In the genomic region with DNA sequence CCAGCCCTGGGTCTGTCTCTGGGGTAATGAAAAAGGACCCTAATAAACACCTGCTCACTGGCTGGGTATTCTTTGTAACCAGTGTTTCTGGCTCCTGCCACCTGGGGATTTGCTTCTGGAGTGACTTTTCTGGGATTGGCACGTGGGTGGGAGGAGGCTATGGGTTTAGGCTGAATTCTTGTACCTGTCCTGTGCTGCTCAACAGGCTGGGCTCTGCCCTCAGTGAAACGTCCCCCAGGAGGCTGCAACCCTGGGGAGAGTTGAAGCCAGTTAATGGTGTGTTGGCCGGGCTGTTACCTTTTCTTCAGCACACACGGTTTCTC, we compare ENCODE assay signal across 16 cellular contexts.
DNase-seq lines count a peak whose midpoint lies in the region; ATAC-seq and TF ChIP-seq lines count a peak whose summit lies in the region.
"Had no signal": no experiment of that assay in that cellular context is flagged by ENCODE, and none has a peak within 500 bp of the region (broad histone marks: within the 10 kb centered on the region; RNA-seq: fewer than 3 reads in every experiment).

No MANE protein-coding gene starts in this region.

- no peak for TF ChIP-seq CTCF in DOHH2 (IDR thresholded peaks at IDR 0.05; ENCODE audit: low read depth, low read length, poor library complexity, severe bottlenecking)
- TF ChIP-seq CTCF in SU-DHL-6 (IDR thresholded peaks at IDR 0.05; ENCODE audit: insufficient read depth, low read length, poor library complexity, severe bottlenecking): no peak

- peak overlapping the region; percentile 84 for H3K27ac Mint-ChIP-seq in stimulated activated memory B cell treated with anti-CD40 and anti-IgM and Interleukin-4, amounts not matched to agents 10 μg/mL and 1 μg/mL and 100 μg/mL, for 72 hours
- H3K27ac Mint-ChIP-seq: CD14-positive monocyte had no signal

- H3K4me2 ChIP-seq in DOHH2 (ENCODE audit: low read length): peak overlapping the region; percentile 54
- peak overlapping the region; percentile 26 for H3K4me2 ChIP-seq in SU-DHL-6 (ENCODE audit: low read depth, low read length, poor library complexity, severe bottlenecking)

- peaks cover 6% of the 10 kb centered on the region for H3K9me3 Mint-ChIP-seq in stimulated activated memory B cell treated with anti-CD40 and anti-IgM and Interleukin-4, amounts not matched to agents 10 μg/mL and 1 μg/mL and 100 μg/mL, for 72 hours

- no peak for ATAC-seq in activated CD4-positive, CD25-positive, alpha-beta regulatory T cell treated with anti-CD3 and anti-CD28 coated beads, Interleukin-2, amount 50 U/mL, for 24 hours
- peak; percentile 26 for ATAC-seq in stimulated activated memory B cell treated with anti-CD40 and anti-IgM and Interleukin-4, amounts not matched to agents 10 μg/mL and 1 μg/mL and 100 μg/mL, for 72 hours
- ATAC-seq in GM18867 (IDR thresholded peaks at IDR 0.05; ENCODE audit: unreplicated experiment): no peak
- ATAC-seq: Right ventricle myocardium inferior, SK-N-SH treated with all-trans-retinoic acid at 6 μM for 48 hours had no signal

- H3K36me3 ChIP-seq in DOHH2 (ENCODE audit: control insufficient read depth, low read length): no peaks in the 10 kb centered on the region
- no peaks in the 10 kb centered on the region for H3K36me3 ChIP-seq in SU-DHL-6 (ENCODE audit: low read length)
- H3K36me3 ChIP-seq: Peyer's patch had no signal

- H3K4me3 ChIP-seq in DOHH2 (ENCODE audit: low read length) (peak overlapping the region; percentile 25), SU-DHL-6 (ENCODE audit: insufficient read depth, low read length, poor library complexity, severe bottlenecking) (no peak overlapping the region)
- H3K4me3 ChIP-seq: Peyer's patch had no signal

- H3K27ac ChIP-seq in DOHH2 (ENCODE audit: low read depth, low read length): peak overlapping the region; percentile 53
- H3K27ac ChIP-seq in SU-DHL-6 (ENCODE audit: low read depth, low read length): peak overlapping the region; percentile 53

- H3K79me2 ChIP-seq in DOHH2 (ENCODE audit: control insufficient read depth, low read length) (no peaks in the 10 kb centered on the region), SU-DHL-6 (ENCODE audit: insufficient read depth, low read length) (no peaks in the 10 kb centered on the region)

- peak overlapping the region; percentile 38 for H2AFZ ChIP-seq in SU-DHL-6 (ENCODE audit: low read depth, low read length, severe bottlenecking)

- H3F3A ChIP-seq in DOHH2 (ENCODE audit: control insufficient read depth, insufficient read depth) (peaks cover 5% of the 10 kb centered on the region; the same call in 1 of the 2 replicates), SU-DHL-6 (ENCODE audit: insufficient read depth) (no peaks in the 10 kb centered on the region)

- H4K20me1 ChIP-seq in DOHH2 (ENCODE audit: control insufficient read depth, insufficient read depth, low read depth, low read length): 0 out of 2 replicates have a peak, but pooled peaks cover 4% of the 10 kb centered on the region
- no peaks in the 10 kb centered on the region for H4K20me1 ChIP-seq in SU-DHL-6 (ENCODE audit: low read depth, low read length)

- no peak overlapping the region for H3K9ac ChIP-seq in SU-DHL-6 (ENCODE audit: low read length)

- no peaks in the 10 kb centered on the region for H3K9me2 ChIP-seq in DOHH2 (replicated peaks; ENCODE audit: control insufficient read depth, low read length)
- H3K9me2 ChIP-seq in SU-DHL-6 (replicated peaks; ENCODE audit: insufficient read depth, low read length): no peaks in the 10 kb centered on the region

- H3K27me3 Mint-ChIP-seq in stimulated activated memory B cell treated with anti-CD40 and anti-IgM and Interleukin-4, amounts not matched to agents 10 μg/mL and 1 μg/mL and 100 μg/mL, for 72 hours: no peaks in the 10 kb centered on the region

- peaks cover 63% of the 10 kb centered on the region for H3K4me1 Mint-ChIP-seq in stimulated activated memory B cell treated with anti-CD40 and anti-IgM and Interleukin-4, amounts not matched to agents 10 μg/mL and 1 μg/mL and 100 μg/mL, for 72 hours

- DNase-seq in activated CD4-positive, CD25-positive, alpha-beta regulatory T cell treated with anti-CD3 and anti-CD28 coated beads, Interleukin-2, amount 50 U/mL, for 72 hours: peak; percentile 4
- DNase-seq in SIG-M5 treated with dmso at 0.1 percent for 504 hours (lab: John Stamatoyannopoulos, UW; ENCODE audit: unreplicated experiment): no peak
- no peak for DNase-seq in amygdala (lab: John Stamatoyannopoulos, UW)
- DNase-seq: Caco-2, DMS53, NCI-H187 treated with DMSO at 0.1 percent for 48 hours, NCI-H82 had no signal

- H3K4me1 ChIP-seq in DOHH2 (ENCODE audit: control insufficient read depth, low read length): peaks cover 46% of the 10 kb centered on the region

- peaks cover 19% of the 10 kb centered on the region for H3K27me3 ChIP-seq in DOHH2 (ENCODE audit: control insufficient read depth, low read length)
- H3K27me3 ChIP-seq in SU-DHL-6 (ENCODE audit: low read length): no peaks in the 10 kb centered on the region

- H3K4me3 Mint-ChIP-seq in stimulated activated memory B cell treated with anti-CD40 and anti-IgM and Interleukin-4, amounts not matched to agents 10 μg/mL and 1 μg/mL and 100 μg/mL, for 72 hours: peak overlapping the region; percentile 32

- H3K9me3 ChIP-seq in DOHH2 (ENCODE audit: control insufficient read depth, insufficient read depth, low read length) (peaks cover 8% of the 10 kb centered on the region; the same call in 1 of the 2 replicates), SU-DHL-6 (ENCODE audit: insufficient read depth, low read length) (no peaks in the 10 kb centered on the region)
- H3K9me3 ChIP-seq: Caco-2, Peyer's patch had no signal

- peaks cover 15% of the 10 kb centered on the region for H3K36me3 Mint-ChIP-seq in stimulated activated memory B cell treated with anti-CD40 and anti-IgM and Interleukin-4, amounts not matched to agents 10 μg/mL and 1 μg/mL and 100 μg/mL, for 72 hours
